8 cellular contexts compared by ENCODE assay signal in genomic region chr5:10333154-10334006, GRCh38. TPM values are rescaled to one million over a fixed set of nuclear protein-coding genes. Genes with fewer than 3 reads are reported as not detected.
DNase-seq lines count a peak whose midpoint lies in the region; ATAC-seq and TF ChIP-seq lines count a peak whose summit lies in the region.

No MANE protein-coding gene starts in this region.

- DNase-seq in AG20443 (ENCODE audit: low spot score), result peak; percentile 74
- peak; percentile 16 for DNase-seq in GM19238 (ENCODE audit: insufficient read length, low spot score)
- peak; percentile 61 for DNase-seq in left lobe of liver (ENCODE audit: low spot score)
- DNase-seq in substantia nigra (lab: John Stamatoyannopoulos, UW), result peak in 18 of 49 donors; percentile 6 to 58 (median 21)
- DNase-seq in DMS 273 treated with DMSO at 0.1 percent for 48 hours (lab: John Stamatoyannopoulos, UW), result no peak
- no peak for DNase-seq in NCI-H1694 (lab: John Stamatoyannopoulos, UW)

- no peaks in the 10 kb centered on the region for H3K9me3 ChIP-seq in OCI-LY3 (ENCODE audit: insufficient read depth, low read length)

- H3K9ac ChIP-seq in OCI-LY3 (ENCODE audit: low read length), result peak overlapping the region; percentile 53; the same call in 1 of the 2 replicates

- no peak for TF ChIP-seq CTCF in OCI-LY3 (IDR thresholded peaks at IDR 0.05; ENCODE audit: low read depth, low read length)

- H3K27me3 ChIP-seq in OCI-LY3 (ENCODE audit: low read depth, low read length), result 0 out of 2 replicates have a peak, but pooled peaks cover 8% of the 10 kb centered on the region

- H3K4me2 ChIP-seq in OCI-LY3 (ENCODE audit: low read length), result peak overlapping the region; percentile 84

- peak overlapping the region; percentile 90 for H2AFZ ChIP-seq in OCI-LY3 (ENCODE audit: low read depth, low read length)

- H3K27ac ChIP-seq in OCI-LY3 (ENCODE audit: low read length), result no peak overlapping the region
- peak overlapping the region; percentile 69 for H3K27ac ChIP-seq in cingulate gyrus (ENCODE audit: low read depth, low read length)
- H3K27ac ChIP-seq in substantia nigra (ENCODE audit: low read depth, low read length, poor library complexity, severe bottlenecking), result peak overlapping the region; percentile 21

- ATAC-seq in left lobe of liver, result peak; percentile 51

- H3K4me1 ChIP-seq in OCI-LY3 (ENCODE audit: low read length), result peaks cover 6% of the 10 kb centered on the region

- H4K20me1 ChIP-seq in OCI-LY3 (ENCODE audit: insufficient read depth, low read length), result no peaks in the 10 kb centered on the region

- H3K36me3 ChIP-seq in OCI-LY3 (replicated peaks; ENCODE audit: low read depth, low read length), result no peaks in the 10 kb centered on the region

- peak overlapping the region; percentile 83 for H3K4me3 ChIP-seq in OCI-LY3 (ENCODE audit: low read length)

- no peaks in the 10 kb centered on the region for H3K79me2 ChIP-seq in OCI-LY3 (ENCODE audit: low read length)

RNA-seq across cellular contexts. Expression of gene MARCHF6, which starts 20.1 kb away (rescaled TPM):
- 67.4 TPM for total RNA-seq in left lobe of liver

RNA-seq across cellular contexts. Expression of gene CMBL, which starts 25.7 kb away (rescaled TPM):
- 116 TPM for total RNA-seq in left lobe of liver

Comparison
In these comparisons a context has a peak if more than half of its experiments do, and no peak if none do; other contexts are left out.
1. DNase-seq: peak in AG20443 (single experiment), GM19238 (single experiment) and left lobe of liver (single experiment); none in DMS 273 treated with DMSO at 0.1 percent for 48 hours (single experiment) and NCI-H1694 (single experiment).